ENCODE assay signal across 8 cellular contexts in the genomic region with DNA sequence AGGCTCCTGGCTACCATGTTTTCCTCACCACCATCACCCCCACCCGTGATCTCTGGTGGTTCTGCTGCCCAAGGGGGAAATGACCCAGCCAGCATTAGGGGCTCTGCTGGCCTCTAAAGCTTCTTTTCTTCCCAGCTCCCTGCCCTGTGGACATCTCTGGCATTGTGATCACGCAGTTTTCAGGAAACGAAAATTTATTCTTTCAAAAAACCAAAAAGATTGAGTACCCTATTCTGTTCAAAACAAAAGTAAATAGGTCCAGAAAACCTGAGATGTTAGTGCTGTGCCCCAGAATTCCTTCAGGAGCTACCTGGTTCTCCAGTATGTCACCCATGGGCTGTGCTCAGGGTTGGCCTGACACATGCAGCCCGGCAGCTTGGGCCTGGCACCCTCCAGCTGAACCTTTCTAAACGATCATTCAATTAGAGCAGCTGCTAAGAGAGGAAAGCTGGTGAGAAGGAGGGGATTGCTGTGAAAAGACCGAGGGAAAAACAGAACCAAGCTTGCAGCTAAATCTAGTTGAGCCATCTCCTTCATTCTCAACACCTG.
DNase-seq lines count a peak whose midpoint lies in the region; ATAC-seq and TF ChIP-seq lines count a peak whose summit lies in the region.

No MANE protein-coding gene starts in this region.

- peaks cover 2% of the 10 kb centered on the region for H3K36me3 Mint-ChIP-seq in activated naive CD8-positive, alpha-beta T cell
- H3K36me3 Mint-ChIP-seq in activated naive CD8-positive, alpha-beta T cell treated with anti-CD3 and anti-CD28 coated beads for 36 hours: peaks cover 6% of the 10 kb centered on the region

- intact Hi-C loops in left ventricle myocardium inferior (cut with micrococcal nuclease): loop anchor here (2.0 to 10.0 kb wide), 2 partner anchors 167 to 293 kb away; no protein-coding TSS in a partner anchor

- no peak for TF ChIP-seq CTCF in left ventricle myocardium inferior (IDR thresholded peaks at IDR 0.05; ENCODE audit: borderline replicate concordance)

- H3K9me3 ChIP-seq in SJCRH30 (replicated peaks) (no peaks in the 10 kb centered on the region), left ventricle myocardium inferior (replicated peaks) (no peaks in the 10 kb centered on the region)

- peak overlapping the region; percentile 54 for H3K27ac Mint-ChIP-seq in activated naive CD8-positive, alpha-beta T cell
- H3K27ac Mint-ChIP-seq in activated naive CD8-positive, alpha-beta T cell treated with anti-CD3 and anti-CD28 coated beads for 36 hours: no peak overlapping the region

- peaks cover 10% of the 10 kb centered on the region; the same call in 1 of the 2 replicates for H3K36me3 ChIP-seq in SJCRH30
- peaks cover 3% of the 10 kb centered on the region for H3K36me3 ChIP-seq in left ventricle myocardium inferior

- peak overlapping the region; percentile 59 for H3K27ac ChIP-seq in SJCRH30
- H3K27ac ChIP-seq in left ventricle myocardium inferior (replicated peaks): peak overlapping the region; percentile 67
- H3K27ac ChIP-seq in temporal lobe (ENCODE audit: low read depth, low read length): peak overlapping the region; percentile 91

- H3K9me3 Mint-ChIP-seq in activated naive CD8-positive, alpha-beta T cell (ENCODE audit: low read depth): no peaks in the 10 kb centered on the region
- H3K9me3 Mint-ChIP-seq in activated naive CD8-positive, alpha-beta T cell treated with anti-CD3 and anti-CD28 coated beads for 36 hours: no peaks in the 10 kb centered on the region

- ATAC-seq in GM19328 (IDR thresholded peaks at IDR 0.05; ENCODE audit: unreplicated experiment): no peak

- H3K27me3 Mint-ChIP-seq in activated naive CD8-positive, alpha-beta T cell: no peaks in the 10 kb centered on the region
- no peaks in the 10 kb centered on the region for H3K27me3 Mint-ChIP-seq in activated naive CD8-positive, alpha-beta T cell treated with anti-CD3 and anti-CD28 coated beads for 36 hours

- H3K4me3 Mint-ChIP-seq in activated naive CD8-positive, alpha-beta T cell: no peak overlapping the region
- no peak overlapping the region for H3K4me3 Mint-ChIP-seq in activated naive CD8-positive, alpha-beta T cell treated with anti-CD3 and anti-CD28 coated beads for 36 hours

- H3K27me3 ChIP-seq in SJCRH30 (no peaks in the 10 kb centered on the region), left ventricle myocardium inferior (ENCODE audit: low read depth) (no peaks in the 10 kb centered on the region)

- no peak for DNase-seq in activated naive CD8-positive, alpha-beta T cell treated with anti-CD3 and anti-CD28 coated beads for 36 hours
- peak; percentile 18 to 62 for DNase-seq in SJCRH30
- DNase-seq in left ventricle myocardium inferior: no peak
- no peak for DNase-seq in NCI-H1048 (lab: John Stamatoyannopoulos, UW)
- no peak for DNase-seq in islet precursor cell

- H3K4me3 ChIP-seq in SJCRH30 (no peak overlapping the region), left ventricle myocardium inferior (no peak overlapping the region)

- peaks cover 38% of the 10 kb centered on the region for H3K4me1 Mint-ChIP-seq in activated naive CD8-positive, alpha-beta T cell (ENCODE audit: low read depth)
- H3K4me1 Mint-ChIP-seq in activated naive CD8-positive, alpha-beta T cell treated with anti-CD3 and anti-CD28 coated beads for 36 hours: peaks cover 25% of the 10 kb centered on the region

- H3K4me1 ChIP-seq in SJCRH30 (peaks cover 28% of the 10 kb centered on the region), left ventricle myocardium inferior (peaks cover 55% of the 10 kb centered on the region)

Comparison
In these comparisons a context has a peak if more than half of its experiments do, and no peak if none do; other contexts are left out.
1. DNase-seq: peak in SJCRH30 (2 of 2); none in activated naive CD8-positive, alpha-beta T cell treated with anti-CD3 and anti-CD28 coated beads for 36 hours (single experiment), left ventricle myocardium inferior (single experiment), NCI-H1048 (single experiment) and islet precursor cell (single experiment).
2. Peak in every context shown above with its lines, with median percentiles within 50 percentile points of each other: H3K27ac ChIP-seq.